ENCODE assay signal across 11 cellular contexts in the genomic region with DNA sequence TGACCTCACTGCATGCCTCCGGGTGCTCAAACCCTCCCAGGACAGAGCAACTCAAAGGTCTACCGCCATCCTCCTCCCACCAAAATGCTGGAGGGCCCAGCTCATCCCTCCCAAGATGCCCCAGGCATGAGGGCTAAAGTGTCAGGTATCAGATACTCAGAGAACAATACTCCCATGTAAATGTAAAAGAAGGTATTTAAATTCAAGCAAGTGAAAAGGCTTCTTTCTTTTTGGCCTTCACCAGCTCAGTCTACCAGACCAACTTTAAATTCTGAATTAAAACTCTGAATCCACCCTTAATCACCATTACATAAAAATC. TPM values are rescaled to one million over a fixed set of nuclear protein-coding genes. Genes with fewer than 3 reads are reported as not detected.
DNase-seq lines count a peak whose midpoint lies in the region; ATAC-seq, FAIRE-seq and TF ChIP-seq lines count a peak whose summit lies in the region.
"Had no signal": no experiment of that assay in that cellular context is flagged by ENCODE, and none has a peak within 500 bp of the region (broad histone marks: within the 10 kb centered on the region; RNA-seq: fewer than 3 reads in every experiment).

No MANE protein-coding gene starts in this region.

- TF ChIP-seq EP300 in K562 (IDR thresholded peaks at IDR 0.05; ENCODE audit: low read length) = no peak

- peak overlapping the region in 1 of 2 experiments; percentile 78; a peak in 2 of 4 replicates for H3K9ac ChIP-seq in K562 (ENCODE audit: insufficient read depth in 1 of 2, low read depth in 2 of 2, low read length in 2 of 2)

- H3K27me3 ChIP-seq in K562 (ENCODE audit: control insufficient read depth in 2 of 2, insufficient read depth in 2 of 2, low read length in 2 of 2) (no peaks in the 10 kb centered on the region), prostate gland (replicated peaks; ENCODE audit: insufficient read depth) (no peaks in the 10 kb centered on the region), osteoblast (ENCODE audit: insufficient read depth, low read length) (no peaks in the 10 kb centered on the region)

- H3K4me1 Mint-ChIP-seq in T-helper 1 cell treated with Interleukin-12 subunit alpha and Interleukin-12 subunit beta and Interleukin-4 antibody, amounts not matched to agents 30 μg/mL and 1 μg/mL, for 36 hours (ENCODE audit: low read depth) = peaks cover 38% of the 10 kb centered on the region
- peaks cover 45 to 66% (median 57%) of the 10 kb centered on the region in 3 donors for H3K4me1 Mint-ChIP-seq in IgD-negative memory B cell
- peaks cover 75% of the 10 kb centered on the region for H3K4me1 Mint-ChIP-seq in nephron progenitor cell

- H3K4me3 ChIP-seq in K562 (peak overlapping the region; percentile 78; the same call in 1 of the 2 replicates), prostate gland (no peak overlapping the region), osteoblast (ENCODE audit: insufficient read depth, low read length) (no peak overlapping the region)

- CTCF ChIA-PET in K562 (lab: Yijun Ruan, JAX; ENCODE audit: low intra/inter-chr PET ratio) = no interaction called here

- H3K27ac ChIP-seq in K562 (ENCODE audit: extremely low read depth, low read depth, low read length) (no peak overlapping the region), prostate gland (peak overlapping the region in 1 of 2 donors; percentile 65), osteoblast (ENCODE audit: low read depth, low read length) (no peak overlapping the region)

- peak overlapping the region; percentile 11 for H3K27ac Mint-ChIP-seq in T-helper 1 cell treated with Interleukin-12 subunit alpha and Interleukin-12 subunit beta and Interleukin-4 antibody, amounts not matched to agents 30 μg/mL and 1 μg/mL, for 36 hours
- H3K27ac Mint-ChIP-seq in IgD-negative memory B cell = peak overlapping the region; percentile 16 to 97 (median 84)
- H3K27ac Mint-ChIP-seq in nephron progenitor cell = peak overlapping the region; percentile 87

- H3K9me1 ChIP-seq in K562 (ENCODE audit: control insufficient read depth, insufficient read depth, low read length) = peaks cover 8% of the 10 kb centered on the region

- TF ChIP-seq CTCF in K562 (IDR thresholded peaks at IDR 0.05 in 2 of 3, conservative IDR thresholded peaks at IDR 0.05 in 1 of 3; ENCODE audit: insufficient read depth in 2 of 3, low read depth in 1 of 3, low read length in 3 of 3) (no peak), nephron progenitor cell (IDR thresholded peaks at IDR 0.05) (no peak), prostate gland (IDR thresholded peaks at IDR 0.05) (no peak), osteoblast (IDR thresholded peaks at IDR 0.05; ENCODE audit: extremely low read depth, low read depth, low read length) (no peak)

- BruUV-seq in K562 (replicated peaks; lab: Mats Ljungman, UMichigan) = no TSS peak

- H3K9me3 ChIP-seq in K562 (replicated peaks; ENCODE audit: control insufficient read depth, insufficient read depth, low read depth, low read length) (no peaks in the 10 kb centered on the region), prostate gland (no peaks in the 10 kb centered on the region), osteoblast (ENCODE audit: low read depth, low read length) (no peaks in the 10 kb centered on the region)

- peak overlapping the region; percentile 97 for H3K4me3 Mint-ChIP-seq in T-helper 1 cell treated with Interleukin-12 subunit alpha and Interleukin-12 subunit beta and Interleukin-4 antibody, amounts not matched to agents 30 μg/mL and 1 μg/mL, for 36 hours
- H3K4me3 Mint-ChIP-seq in IgD-negative memory B cell = peak overlapping the region; percentile 88 to 100 (median 96)
- peak overlapping the region; percentile 96 for H3K4me3 Mint-ChIP-seq in nephron progenitor cell

- POLR2A ChIA-PET in K562 (lab: Yijun Ruan, JAX) = interaction anchor here (0.6 to 1.4 kb wide), 6 partner anchors 18 to 545 kb away, joined by 3 to 6 read pairs (median 4); a partner anchor contains a TSS

- no peak overlapping the region for H2AFZ ChIP-seq in K562 (ENCODE audit: low read depth, low read length)
- H2AFZ ChIP-seq in osteoblast (ENCODE audit: low read length) = no peak overlapping the region

- peaks cover 72% of the 10 kb centered on the region for H3K79me2 ChIP-seq in K562 (ENCODE audit: control insufficient read depth, insufficient read depth, low read length)
- peaks cover 56% of the 10 kb centered on the region for H3K79me2 ChIP-seq in osteoblast (ENCODE audit: insufficient read depth, low read length)

- no peak for DNase-seq in T-helper 1 cell
- no peak for DNase-seq in K562 (ENCODE audit: extremely low read depth in 1 of 4, low spot score in 3 of 4)
- DNase-seq in nephron progenitor cell = no peak
- no peak for DNase-seq in prostate gland (ENCODE audit: low spot score)
- no peak for DNase-seq in osteoblast (ENCODE audit: insufficient read length, low spot score, missing footprints)
- DNase-seq: NCI-H1048; stimulated activated CD4-positive, alpha-beta T cell treated with anti-CD3 and anti-CD28 coated beads, Interleukin-4, amount 100 ng/mL, for 24 hours had no signal

- intact Hi-C loops in K562 (cut with micrococcal nuclease) (loop anchor here (5.0 kb wide), 2 partner anchors 98 to 203 kb away; a partner anchor contains a TSS), prostate gland (cut with DNase I) (loop anchor here (5.0 to 10.0 kb wide), 2 partner anchors 43 to 220 kb away; a partner anchor contains a TSS)

- peak overlapping the region; percentile 45 for H3K4me2 ChIP-seq in K562 (ENCODE audit: insufficient read depth, low read length)
- H3K4me2 ChIP-seq in osteoblast (ENCODE audit: insufficient read depth, low read length) = no peak overlapping the region

- no peak for FAIRE-seq in K562 (lab: Jason Lieb, UNC)
- FAIRE-seq: A204.1 had no signal

- H4K20me1 ChIP-seq in K562 (replicated peaks; ENCODE audit: control insufficient read depth, insufficient read depth, low read length) (peaks cover 26% of the 10 kb centered on the region), osteoblast (ENCODE audit: insufficient read depth, low read length) (peaks cover 37% of the 10 kb centered on the region)

- H3K4me1 ChIP-seq in K562 (replicated peaks in 1 of 2; ENCODE audit: control insufficient read depth in 2 of 2, insufficient read depth in 2 of 2, low read length in 2 of 2) (peaks cover 33 to 34% of the 10 kb centered on the region in 2 experiments), prostate gland (replicated peaks) (peaks cover 17% of the 10 kb centered on the region), osteoblast (ENCODE audit: insufficient read depth, low read length) (peaks cover 22% of the 10 kb centered on the region)

- no peak for TF ChIP-seq POLR2A in K562 (conservative IDR thresholded peaks at IDR 0.05)
- no peak for TF ChIP-seq POLR2A in prostate gland (IDR thresholded peaks at IDR 0.05)

- H3K36me3 ChIP-seq in K562 (ENCODE audit: control insufficient read depth, insufficient read depth, low read length) (peaks cover 53% of the 10 kb centered on the region), prostate gland (peaks cover 0 to 9% of the 10 kb centered on the region in 2 donors), osteoblast (ENCODE audit: insufficient read depth, low read length) (peaks cover 18% of the 10 kb centered on the region)

- in situ Hi-C loops in K562 (cut with MboI) = no loop called here

- H3K27me3 Mint-ChIP-seq in T-helper 1 cell treated with Interleukin-12 subunit alpha and Interleukin-12 subunit beta and Interleukin-4 antibody, amounts not matched to agents 30 μg/mL and 1 μg/mL, for 36 hours (ENCODE audit: low read depth) = no peaks in the 10 kb centered on the region
- H3K27me3 Mint-ChIP-seq in IgD-negative memory B cell (no peaks in the 10 kb centered on the region), nephron progenitor cell (ENCODE audit: low read depth, poor library complexity) (peaks cover 6% of the 10 kb centered on the region)

- H3K9me3 Mint-ChIP-seq in T-helper 1 cell treated with Interleukin-12 subunit alpha and Interleukin-12 subunit beta and Interleukin-4 antibody, amounts not matched to agents 30 μg/mL and 1 μg/mL, for 36 hours = no peaks in the 10 kb centered on the region
- H3K9me3 Mint-ChIP-seq in IgD-negative memory B cell (no peaks in the 10 kb centered on the region), nephron progenitor cell (no peaks in the 10 kb centered on the region)

- H3K36me3 Mint-ChIP-seq in T-helper 1 cell treated with Interleukin-12 subunit alpha and Interleukin-12 subunit beta and Interleukin-4 antibody, amounts not matched to agents 30 μg/mL and 1 μg/mL, for 36 hours (ENCODE audit: low read depth) = peaks cover 33% of the 10 kb centered on the region
- H3K36me3 Mint-ChIP-seq in IgD-negative memory B cell = peaks cover 10% of the 10 kb centered on the region
- peaks cover 28% of the 10 kb centered on the region for H3K36me3 Mint-ChIP-seq in nephron progenitor cell (ENCODE audit: low read depth)

- 30% methylated on average over 2 of the region's 2 CpGs for WGBS in K562 (ENCODE audit: insufficient coverage, low coverage, missing lambda C conversion rate)
- WGBS in prostate gland = 50% methylated on average over 2 of the region's 2 CpGs

- no peak for TF ChIP-seq RAD21 in K562 (CRISPR knock-in tag; conservative IDR thresholded peaks at IDR 0.05 in 1 of 2, IDR thresholded peaks at IDR 0.05 in 1 of 2)

- no peak for ATAC-seq in K562
- ATAC-seq in GM19324 (IDR thresholded peaks at IDR 0.05; ENCODE audit: low FRiP score, unreplicated experiment) = no peak

TF ChIP-seq in K562, 482 proteins besides CTCF, POLR2A, EP300 and RAD21 (continues in another document):
- no peak for TF ChIP-seq ELF1 (tag; IDR thresholded peaks at IDR 0.05)
- TF ChIP-seq ZNF668 (CRISPR knock-in tag; IDR thresholded peaks at IDR 0.05) = no peak
- no peak for TF ChIP-seq ASH1L (IDR thresholded peaks at IDR 0.05; ENCODE audit: borderline replicate concordance, low read depth, partially characterized antibody)

RNA-seq across cellular contexts. Expression of a gene that starts 3.0 kb away (rescaled TPM):
- polyA plus RNA-seq in IgD-negative memory B cell = 321 TPM
- total RNA-seq in K562 (2011; cell fraction: chromatin; rRNA removed; ENCODE audit: low replicate concordance) = 139 and 225 TPM in 2 replicates
- 160 and 161 TPM in 2 replicates for total RNA-seq in K562 (2011; cell fraction: nucleolus; rRNA removed)
- 144 and 147 TPM in 2 replicates for total RNA-seq in K562 (2011; cell fraction: nucleoplasm; rRNA removed)
- 300 and 416 TPM in 2 replicates for total RNA-seq in K562 (2014; rRNA removed)
- total RNA-seq in K562 (2014; rRNA removed; fragmentation: Illumina TruSeq; extraction: Trizol) = 187 and 203 TPM in 2 replicates
- 216 and 225 TPM in 2 replicates for total RNA-seq in K562 (2015; rRNA removed; fragmentation: Illumina TruSeq; extraction: Trizol)
- total RNA-seq in K562 (2021) = 245 and 279 TPM in 2 replicates
- 250 and 286 TPM in 2 replicates for polyA plus RNA-seq in K562 (2011; rRNA removed)
- polyA plus RNA-seq in K562 (2011; cell fraction: cytosol; rRNA removed) = 274 and 360 TPM in 2 replicates
- polyA plus RNA-seq in K562 (2011; cell fraction: nucleus; rRNA removed) = 178 and 198 TPM in 2 replicates
- 145 and 231 TPM in 2 replicates for polyA plus RNA-seq in K562 (2012)
- polyA plus RNA-seq in K562 (2014; fragmentation: Illumina TruSeq; extraction: Trizol) = 262 and 306 TPM in 2 replicates
- 100 to 1,000 TPM; 121 to 211 TPM for polyA plus RNA-seq in K562 (2014; fragmentation: Nextera tagmentation; extraction: Ambion mirVana)
- 272 and 273 TPM in 2 replicates for polyA plus RNA-seq in K562 (2014; rRNA removed)
- 294 and 321 TPM in 2 replicates for polyA minus RNA-seq in K562 (2011; rRNA and poly(A)+ RNA removed)
- polyA minus RNA-seq in K562 (2011; cell fraction: cytosol; rRNA and poly(A)+ RNA removed) = 158 and 169 TPM in 2 replicates
- polyA minus RNA-seq in K562 (2011; cell fraction: nucleus; rRNA and poly(A)+ RNA removed) = 96.9 and 122 TPM in 2 replicates
- 100 to 1,000 TPM; 197 to 212 TPM for total RNA-seq in prostate gland
- total RNA-seq in osteoblast = 38.6 and 51.0 TPM in 2 replicates

Comparison
In these comparisons a context has a peak if more than half of its experiments do, and no peak if none do; other contexts are left out.
1. H3K27ac Mint-ChIP-seq: peak in every context shown above with its lines; median percentile 87 in nephron progenitor cell; 84 in IgD-negative memory B cell; 11 in T-helper 1 cell treated with Interleukin-12 subunit alpha and Interleukin-12 subunit beta and Interleukin-4 antibody, amounts not matched to agents 30 μg/mL and 1 μg/mL, for 36 hours.